ENCODE assay signal across 12 cellular contexts in genomic region chr10:103281753-103282152, GRCh38. TPM values are rescaled to one million over a fixed set of nuclear protein-coding genes. Genes with fewer than 3 reads are reported as not detected.
DNase-seq lines count a peak whose midpoint lies in the region; ATAC-seq and TF ChIP-seq lines count a peak whose summit lies in the region.
"Had no signal": no experiment of that assay in that cellular context is flagged by ENCODE, and none has a peak within 500 bp of the region (broad histone marks: within the 10 kb centered on the region; RNA-seq: fewer than 3 reads in every experiment).

No MANE protein-coding gene starts in this region.

- TF ChIP-seq RAD21 in neural cell (conservative IDR thresholded peaks at IDR 0.05) = peak; percentile 54

- no peaks in the 10 kb centered on the region for H3F3A ChIP-seq in GM23248 (ENCODE audit: insufficient read depth)
- no peaks in the 10 kb centered on the region for H3F3A ChIP-seq in neural cell (ENCODE audit: insufficient read depth, low read length, poor library complexity, severe bottlenecking)

- H3K9me3 ChIP-seq in GM23248 (ENCODE audit: low read depth) (no peaks in the 10 kb centered on the region), neural cell (ENCODE audit: low read length) (no peaks in the 10 kb centered on the region)

- H4K20me1 ChIP-seq in GM23248 (ENCODE audit: insufficient read depth) = no peaks in the 10 kb centered on the region
- peaks cover 10% of the 10 kb centered on the region for H4K20me1 ChIP-seq in neural cell (ENCODE audit: insufficient read depth)

- peaks cover 63% of the 10 kb centered on the region for H3K27me3 ChIP-seq in GM23248 (replicated peaks; ENCODE audit: insufficient read depth)
- no peaks in the 10 kb centered on the region for H3K27me3 ChIP-seq in neural cell (ENCODE audit: insufficient read depth, low read depth, low read length)

- no peak for ATAC-seq in GM21825 (IDR thresholded peaks at IDR 0.05; ENCODE audit: unreplicated experiment)
- no peak for ATAC-seq in HG02852 (IDR thresholded peaks at IDR 0.05; ENCODE audit: unreplicated experiment)
- no peak for ATAC-seq in GM21381 (IDR thresholded peaks at IDR 0.05; ENCODE audit: unreplicated experiment)
- ATAC-seq: left cardiac atrium had no signal

- no peaks in the 10 kb centered on the region for H3K4me1 ChIP-seq in GM23248 (ENCODE audit: insufficient read depth)

- H2AFZ ChIP-seq in GM23248 (no peak overlapping the region), neural cell (ENCODE audit: low read depth, low read length) (no peak overlapping the region)

- in situ Hi-C loops in GM23248 (cut with MboI) = no loop called here

- WGBS in GM23248 (ENCODE audit: low coverage in 1 of 2, low lambda C conversion rate in 2 of 2, missing lambda C conversion rate in 2 of 2), 2 experiments = 2 to 3% methylated on average over 14 of the region's 14 CpGs

- H3K9ac ChIP-seq in GM23248 (no peak overlapping the region), neural cell (ENCODE audit: low read length) (peak overlapping the region; percentile 97)

- H3K4me2 ChIP-seq in GM23248 (ENCODE audit: unreplicated experiment) (no peak overlapping the region), neural cell (ENCODE audit: low read length) (peak overlapping the region; percentile 94)

- H3K36me3 ChIP-seq in GM23248 (ENCODE audit: low read depth) (no peaks in the 10 kb centered on the region), neural cell (ENCODE audit: insufficient read depth, low read length) (no peaks in the 10 kb centered on the region)

- no peak for TF ChIP-seq CTCF in neural cell (IDR thresholded peaks at IDR 0.05; ENCODE audit: poor library complexity, severe bottlenecking)

- H3K79me2 ChIP-seq in GM23248 (ENCODE audit: insufficient read depth) (no peaks in the 10 kb centered on the region), neural cell (replicated peaks; ENCODE audit: insufficient read depth, low read length) (peaks cover 83% of the 10 kb centered on the region)

- H3K27ac ChIP-seq in GM23248 (no peak overlapping the region), neural cell (ENCODE audit: low read length) (peak overlapping the region; percentile 92)

- peak; percentile 64 for TF ChIP-seq EP300 in neural cell (conservative IDR thresholded peaks at IDR 0.05; ENCODE audit: poor library complexity, severe bottlenecking)

- no peak overlapping the region for H3K4me3 ChIP-seq in GM23248
- peak overlapping the region; percentile 97 for H3K4me3 ChIP-seq in neural cell (ENCODE audit: low read length)

- DNase-seq in GM23248 (peak; percentile 15), NCI-H2107 treated with DMSO at 0.1 percent for 48 hours (lab: John Stamatoyannopoulos, UW; ENCODE audit: unreplicated experiment) (peak; percentile 55), astrocyte of the hippocampus (ENCODE audit: low read depth, low spot score) (peak; percentile 44)
- no peak for DNase-seq in activated CD8-positive, alpha-beta memory T cell treated with anti-CD3 and anti-CD28 coated beads for 24 hours
- DNase-seq: activated CD4-positive, alpha-beta T cell treated with anti-CD3 and anti-CD28 coated beads, Interleukin-2, amount 10 ng/mL, durations not matched to agents 24 days and 14 days; central memory CD4-positive, alpha-beta T cell; left cardiac atrium had no signal

- no peaks in the 10 kb centered on the region for H3K9me2 ChIP-seq in GM23248 (ENCODE audit: insufficient read depth)
- H3K9me2 ChIP-seq in neural cell (ENCODE audit: insufficient read depth, low read length) = no peaks in the 10 kb centered on the region

TF ChIP-seq in neural cell, 6 proteins besides CTCF, POLR2A, EP300 and RAD21:
- TF ChIP-seq SMC3 (conservative IDR thresholded peaks at IDR 0.05; ENCODE audit: poor library complexity) = peak; percentile 52
- TF ChIP-seq REST (IDR thresholded peaks at IDR 0.05; ENCODE audit: borderline replicate concordance) = peak; percentile 95
- TF ChIP-seq EZH2 (IDR thresholded peaks at IDR 0.05; ENCODE audit: borderline replicate concordance, insufficient read depth, low read length, poor library complexity, severe bottlenecking) = no peak
- peak; percentile 83 for TF ChIP-seq MXI1 (conservative IDR thresholded peaks at IDR 0.05; ENCODE audit: poor library complexity, severe bottlenecking)
- peak; percentile 92 for TF ChIP-seq POLR2AphosphoS5 (IDR thresholded peaks at IDR 0.05)
- TF ChIP-seq TAF1 (IDR thresholded peaks at IDR 0.05; ENCODE audit: low read depth) = peak; percentile 96

RNA-seq across cellular contexts. Expression of gene INA, which starts 4.8 kb away (rescaled TPM):
- not detected in 2 replicates for total RNA-seq in GM23248 (2014; rRNA removed; shearing (Covaris generic))
- 0.18 and 0.20 TPM in 2 replicates for polyA plus RNA-seq in GM23248 (2016; fragmentation: Nextera tagmentation; extraction: Ambion mirVana)
- polyA plus RNA-seq in neural cell = 349 and 379 TPM in 2 replicates
- polyA minus RNA-seq in neural cell = 425 and 498 TPM in 2 replicates
- total RNA-seq: left cardiac atrium had no signal

RNA-seq across cellular contexts. Expression of gene RPEL1, which starts 36.1 kb away (rescaled TPM):
- not detected in 2 replicates for total RNA-seq in GM23248 (2014; rRNA removed; shearing (Covaris generic))
- polyA plus RNA-seq in GM23248 (2016; fragmentation: Nextera tagmentation; extraction: Ambion mirVana) (0.09 TPM in 1 of 2 replicates, not detected in the other), neural cell (not detected in 2 replicates)
- polyA minus RNA-seq in neural cell = not detected in 2 replicates
- total RNA-seq: activated CD4-positive, alpha-beta T cell treated with anti-CD3 and anti-CD28 coated beads, Interleukin-2, amount 10 ng/mL, durations not matched to agents 24 days and 14 days; left cardiac atrium; temporal lobe had no signal

Comparison
In these comparisons a context has a peak if more than half of its experiments do, and no peak if none do; other contexts are left out.
1. RNA of gene INA, which starts 4.8 kb away (polyA plus RNA-seq): 349 to 379 TPM in neural cell; 0.18 to 0.20 TPM in GM23248; every median in the first group is over 100 times any median in the second.